ENCODE assay signal across 20 cellular contexts in the genomic region with DNA sequence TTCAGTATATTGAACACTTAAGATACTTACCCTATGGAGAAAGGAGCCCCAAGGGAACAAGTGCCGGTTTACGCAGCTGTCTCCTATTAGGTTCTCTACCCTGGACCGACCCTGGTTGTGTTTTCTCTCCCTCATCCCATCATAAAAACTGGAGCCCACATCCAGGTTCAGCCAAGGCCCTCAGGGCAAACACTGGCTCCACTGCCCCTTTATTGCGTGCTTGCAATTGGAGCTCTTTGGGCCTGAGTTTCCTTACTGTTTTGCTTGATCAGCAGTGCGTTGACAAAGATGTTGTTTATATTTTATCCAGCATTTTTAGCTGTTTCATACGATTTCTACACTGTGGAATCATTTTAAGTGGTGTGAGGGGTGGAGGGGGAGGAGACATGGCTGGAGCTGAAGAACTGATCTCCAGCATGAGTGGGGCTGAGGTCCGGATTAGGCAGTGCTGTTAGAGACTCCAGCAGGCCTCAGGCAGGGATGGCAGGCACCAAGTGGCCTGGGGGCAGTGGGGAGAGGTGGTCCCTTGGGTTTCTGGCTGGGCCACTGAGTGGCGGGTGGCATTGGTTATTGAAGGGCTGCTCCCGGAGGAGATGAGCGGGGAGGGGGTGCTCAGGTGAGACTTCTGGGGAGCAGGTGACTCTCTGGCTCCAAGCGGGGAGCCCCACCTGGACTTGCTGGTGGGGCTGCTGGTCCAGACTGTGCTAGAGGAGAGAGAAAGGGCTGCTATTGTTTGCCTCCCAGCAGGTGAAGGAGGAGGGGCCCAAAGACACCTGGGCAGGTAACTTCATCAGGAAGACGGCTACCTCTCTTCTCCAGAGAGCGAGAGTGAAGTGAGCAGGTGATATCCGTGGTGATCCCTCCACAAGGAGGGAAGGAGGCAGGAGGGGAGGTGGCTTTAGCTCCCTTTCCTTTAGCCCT.
DNase-seq lines count a peak whose midpoint lies in the region; ATAC-seq, FAIRE-seq and TF ChIP-seq lines count a peak whose summit lies in the region.
"Had no signal": no experiment of that assay in that cellular context is flagged by ENCODE, and none has a peak within 500 bp of the region (broad histone marks: within the 10 kb centered on the region; RNA-seq: fewer than 3 reads in every experiment).

No MANE protein-coding gene starts in this region.

- no peak overlapping the region for H3K9ac ChIP-seq in HepG2 (ENCODE audit: insufficient read depth, low read depth, low read length)
- H3K9ac ChIP-seq in SK-N-SH, result no peak overlapping the region

- H4K20me1 ChIP-seq in HepG2 (ENCODE audit: insufficient read depth, low read length) (peaks cover 36% of the 10 kb centered on the region), hepatocyte (ENCODE audit: insufficient read depth, poor library complexity, severe bottlenecking) (no peaks in the 10 kb centered on the region), SK-N-SH (ENCODE audit: insufficient read depth) (no peaks in the 10 kb centered on the region)

- TF ChIP-seq RAD21 in HepG2 (CRISPR knock-in tag; IDR thresholded peaks at IDR 0.05), result no peak
- no peak for TF ChIP-seq RAD21 in SK-N-SH (IDR thresholded peaks at IDR 0.05; ENCODE audit: low read length)

- no peak for TF ChIP-seq EP300 in HepG2 (IDR thresholded peaks at IDR 0.05; ENCODE audit: low read depth in 2 of 2, low read length in 2 of 2)
- no peak for TF ChIP-seq EP300 in HepG2 (CRISPR knock-in tag; IDR thresholded peaks at IDR 0.05; ENCODE audit: borderline replicate concordance)
- no peak for TF ChIP-seq EP300 in SK-N-SH (IDR thresholded peaks at IDR 0.05; ENCODE audit: borderline replicate concordance in 1 of 2, low read depth in 1 of 2, low read length in 1 of 2)

- H3K4me1 ChIP-seq in HepG2 (ENCODE audit: insufficient read depth, low read length), result peaks cover 64% of the 10 kb centered on the region
- H3K4me1 ChIP-seq in right lobe of liver, result peaks cover 0 to 29% (median 10%) of the 10 kb centered on the region in 4 donors
- peaks cover 8% of the 10 kb centered on the region for H3K4me1 ChIP-seq in hepatocyte (ENCODE audit: insufficient read depth)
- peaks cover 0 to 5% of the 10 kb centered on the region in 2 experiments; a peak in 1 of 4 replicates for H3K4me1 ChIP-seq in SK-N-SH (ENCODE audit: control insufficient read depth in 1 of 2, insufficient read depth in 2 of 2, low read depth in 1 of 2, low read length in 1 of 2)
- H3K4me1 ChIP-seq in heart left ventricle, result no peaks in the 10 kb centered on the region
- H3K4me1 ChIP-seq: left lung had no signal

- BruUV-seq in HepG2 (replicated peaks; lab: Mats Ljungman, UMichigan), result no TSS peak

- H3K27ac Mint-ChIP-seq in type B pancreatic cell, result peak overlapping the region; percentile 61

- intact Hi-C loops in HepG2 (cut with micrococcal nuclease; ENCODE audit: unreplicated experiment) (no loop called here), right lobe of liver (cut with DNase I) (no loop called here), heart left ventricle (cut with DNase I) (no loop called here)

- H3K4me2 ChIP-seq in HepG2 (ENCODE audit: low read depth, low read length) (no peak overlapping the region), hepatocyte (no peak overlapping the region), SK-N-SH (no peak overlapping the region)

- H3K27me3 ChIP-seq in HepG2 (ENCODE audit: control insufficient read depth in 1 of 2, insufficient read depth in 2 of 2, low read length in 2 of 2) (no peaks in the 10 kb centered on the region), right lobe of liver (no peaks in the 10 kb centered on the region), hepatocyte (no peaks in the 10 kb centered on the region), SK-N-SH (ENCODE audit: insufficient read depth) (no peaks in the 10 kb centered on the region), heart left ventricle (no peaks in the 10 kb centered on the region)
- H3K27me3 ChIP-seq: left lung had no signal

- POLR2A ChIA-PET in HepG2 (lab: Yijun Ruan, JAX), result no interaction called here
- POLR2A ChIA-PET in SK-N-SH (lab: Yijun Ruan, JAX), result no interaction called here

- TF ChIP-seq POLR2A in HepG2 (IDR thresholded peaks at IDR 0.05; ENCODE audit: insufficient read depth in 1 of 2, low read depth in 2 of 2, low read length in 2 of 2) (no peak), right lobe of liver (IDR thresholded peaks at IDR 0.05) (no peak), heart left ventricle (IDR thresholded peaks at IDR 0.05) (no peak)

- 97% methylated on average over 13 of the region's 14 CpGs for WGBS in HepG2 (ENCODE audit: low lambda C conversion rate)
- WGBS in right lobe of liver (ENCODE audit: insufficient coverage, low coverage, low lambda C conversion rate, missing lambda C conversion rate), result 80% methylated on average over 8 of the region's 14 CpGs
- WGBS in hepatocyte (ENCODE audit: low lambda C conversion rate, missing lambda C conversion rate), result 79% methylated on average over 14 of the region's 14 CpGs
- 93% methylated on average over 12 of the region's 14 CpGs for WGBS in SK-N-SH (ENCODE audit: low lambda C conversion rate)
- WGBS in heart left ventricle, 4 donors, result 90 to 94% (median 92%) methylated on average over 13 to 14 of the region's 14 CpGs

- H3K9me3 ChIP-seq in HepG2 (ENCODE audit: low read length) (no peaks in the 10 kb centered on the region), right lobe of liver (no peaks in the 10 kb centered on the region), hepatocyte (ENCODE audit: low read depth) (no peaks in the 10 kb centered on the region), SK-N-SH (no peaks in the 10 kb centered on the region), heart left ventricle (no peaks in the 10 kb centered on the region)
- H3K9me3 ChIP-seq: left lung, thoracic aorta had no signal

- peaks cover 87% of the 10 kb centered on the region for H3K79me2 ChIP-seq in HepG2 (ENCODE audit: insufficient read depth, low read length)
- H3K79me2 ChIP-seq in hepatocyte, result peaks cover 73% of the 10 kb centered on the region
- peaks cover 5% of the 10 kb centered on the region; the same call in 1 of the 2 replicates for H3K79me2 ChIP-seq in SK-N-SH (ENCODE audit: insufficient read depth)

- no peak overlapping the region for H3K4me3 ChIP-seq in HepG2 (replicated peaks in 1 of 3; ENCODE audit: insufficient read depth in 1 of 3, low read depth in 2 of 3, low read length in 3 of 3)
- H3K4me3 ChIP-seq in right lobe of liver, result no peak overlapping the region
- H3K4me3 ChIP-seq in hepatocyte, result no peak overlapping the region
- no peak overlapping the region for H3K4me3 ChIP-seq in SK-N-SH (ENCODE audit: low read depth in 2 of 2, low read length in 1 of 2)
- H3K4me3 ChIP-seq in heart left ventricle, result no peak overlapping the region
- H3K4me3 ChIP-seq: left lung, thoracic aorta had no signal

- DNase-seq in HepG2 (ENCODE audit: low spot score) (no peak), right lobe of liver (no peak), NCI-H345 (lab: John Stamatoyannopoulos, UW) (peak; percentile 67), hepatocyte (ENCODE audit: low spot score) (peak; percentile 42), type B pancreatic cell (ENCODE audit: extremely low spot score, unreplicated experiment) (no peak), SIG-M5 treated with dmso at 0.1 percent for 504 hours (lab: John Stamatoyannopoulos, UW; ENCODE audit: unreplicated experiment) (no peak), SK-N-SH (no peak), heart left ventricle (no peak)
- DNase-seq: activated gamma-delta T cell, Calu3, dermis blood vessel endothelial cell, head of caudate nucleus, left lung, MM.1S, NCI-H82, retina, WERI-Rb-1 had no signal

- no peaks in the 10 kb centered on the region for H3K27me3 Mint-ChIP-seq in type B pancreatic cell

- no peak overlapping the region for H3K27ac ChIP-seq in HepG2 (ENCODE audit: extremely low read length, insufficient read depth, low read length)
- H3K27ac ChIP-seq in right lobe of liver, result no peak overlapping the region
- H3K27ac ChIP-seq in hepatocyte, result peak overlapping the region; percentile 81
- no peak overlapping the region for H3K27ac ChIP-seq in SK-N-SH (ENCODE audit: low read depth in 2 of 2, low read length in 1 of 2)
- H3K27ac ChIP-seq in heart left ventricle, result no peak overlapping the region
- H3K27ac ChIP-seq: left lung, thoracic aorta, WERI-Rb-1 had no signal

- H3K4me3 Mint-ChIP-seq in type B pancreatic cell, result peak overlapping the region; percentile 53

- H3K36me3 ChIP-seq in HepG2 (replicated peaks in 1 of 2; ENCODE audit: control insufficient read depth in 1 of 2, insufficient read depth in 2 of 2, low read length in 2 of 2), result peaks cover 9 to 50% of the 10 kb centered on the region in 2 experiments
- no peaks in the 10 kb centered on the region for H3K36me3 ChIP-seq in right lobe of liver
- H3K36me3 ChIP-seq in hepatocyte (replicated peaks; ENCODE audit: insufficient read depth, low read depth), result no peaks in the 10 kb centered on the region
- no peaks in the 10 kb centered on the region for H3K36me3 ChIP-seq in SK-N-SH (replicated peaks in 1 of 2; ENCODE audit: control insufficient read depth in 1 of 2, insufficient read depth in 2 of 2, low read length in 1 of 2)
- H3K36me3 ChIP-seq in heart left ventricle, result no peaks in the 10 kb centered on the region
- H3K36me3 ChIP-seq: left lung, thoracic aorta had no signal

- TF ChIP-seq CTCF in HepG2 (CRISPR knock-in tag; IDR thresholded peaks at IDR 0.05), result no peak
- no peak for TF ChIP-seq CTCF in right lobe of liver (IDR thresholded peaks at IDR 0.05)
- no peak for TF ChIP-seq CTCF in hepatocyte (IDR thresholded peaks at IDR 0.05; ENCODE audit: poor library complexity)
- TF ChIP-seq CTCF in type B pancreatic cell (conservative IDR thresholded peaks at IDR 0.05), result no peak
- TF ChIP-seq CTCF in SK-N-SH (IDR thresholded peaks at IDR 0.05), result no peak
- TF ChIP-seq CTCF in heart left ventricle (IDR thresholded peaks at IDR 0.05), result no peak

- H3K9me3 Mint-ChIP-seq in type B pancreatic cell, result no peaks in the 10 kb centered on the region

- H2AFZ ChIP-seq in HepG2 (ENCODE audit: low read length) (no peak overlapping the region), hepatocyte (no peak overlapping the region), SK-N-SH (ENCODE audit: low read depth) (no peak overlapping the region)

- peaks cover 59% of the 10 kb centered on the region for H3K4me1 Mint-ChIP-seq in type B pancreatic cell (ENCODE audit: unreplicated experiment)

- peaks cover 3% of the 10 kb centered on the region for H3F3A ChIP-seq in SK-N-SH (replicated peaks; ENCODE audit: insufficient read depth)

- H3K9me2 ChIP-seq in hepatocyte (replicated peaks; ENCODE audit: insufficient read depth) (no peaks in the 10 kb centered on the region), SK-N-SH (no peaks in the 10 kb centered on the region)

- in situ Hi-C loops in HepG2 (cut with HindIII; ENCODE audit: extremely low pct_ligation_motif_present, low pct_unique_long_range_greater_than_20kb), result no loop called here

- ATAC-seq in HepG2, result peak; percentile 15; the same call in 1 of the 3 replicates
- no peak for ATAC-seq in right lobe of liver
- no peak for ATAC-seq in heart left ventricle
- ATAC-seq: esophagus mucosa, left lung had no signal

- no peak for FAIRE-seq in HepG2 (lab: Jason Lieb, UNC)
- FAIRE-seq: RCC 7860 had no signal

- H3K36me3 Mint-ChIP-seq in type B pancreatic cell, result peaks cover 24% of the 10 kb centered on the region

- CTCF ChIA-PET in HepG2 (lab: Yijun Ruan, JAX; ENCODE audit: low intra/inter-chr PET ratio, low total read pairs) (no interaction called here), SK-N-SH (lab: Yijun Ruan, JAX) (no interaction called here)

TF ChIP-seq in SK-N-SH, 30 proteins besides CTCF, POLR2A, EP300 and RAD21 (continues in another document):
- TF ChIP-seq JUND (IDR thresholded peaks at IDR 0.05) (no peak), NRF1 (IDR thresholded peaks at IDR 0.05; ENCODE audit: low read depth, low read length) (no peak)

Comparison
In these comparisons a context has a peak if more than half of its experiments do, and no peak if none do; other contexts are left out.
1. DNase-seq: peak in NCI-H345 (single experiment) and hepatocyte (single experiment); none in HepG2 (single experiment), right lobe of liver (0 of 3), type B pancreatic cell (single experiment), SIG-M5 treated with dmso at 0.1 percent for 504 hours (single experiment), SK-N-SH (single experiment) and heart left ventricle (0 of 5).